ENCODE assay signal across 7 cellular contexts in genomic region chr2:131684631-131685315, GRCh38.
DNase-seq lines count a peak whose midpoint lies in the region; ATAC-seq, FAIRE-seq and TF ChIP-seq lines count a peak whose summit lies in the region.
"Not testable (repeated sequence)": the region's sequence is repeated elsewhere in the genome, so short reads cannot be mapped to it uniquely, and the experiment has no call there.

No MANE protein-coding gene starts in this region.

- H3K9me2 ChIP-seq in SU-DHL-6 (replicated peaks; ENCODE audit: insufficient read depth, low read length) = not testable (repeated sequence)

- not testable (repeated sequence) for H3K27ac ChIP-seq in DND-41 (ENCODE audit: low read length); KMS-11; SU-DHL-6 (ENCODE audit: low read depth, low read length); keratinocyte (ENCODE audit: control insufficient read depth, insufficient read depth, low read length)

- peaks cover 15% of the 10 kb centered on the region for H3K4me1 ChIP-seq in DND-41 (ENCODE audit: insufficient read depth, low read length)
- peaks cover 25% of the 10 kb centered on the region for H3K4me1 ChIP-seq in KMS-11 (ENCODE audit: low read depth, poor library complexity, severe bottlenecking)
- peaks cover 34% of the 10 kb centered on the region for H3K4me1 ChIP-seq in adipocyte (ENCODE audit: control insufficient read depth, insufficient read depth, low read length)
- peaks cover 23% of the 10 kb centered on the region for H3K4me1 ChIP-seq in keratinocyte (ENCODE audit: control insufficient read depth, extremely low read depth, insufficient read depth, low read length)

- not testable (repeated sequence) for H4K20me1 ChIP-seq in DND-41 (ENCODE audit: insufficient read depth, low read length); KMS-11 (ENCODE audit: insufficient read depth); SU-DHL-6 (ENCODE audit: low read depth, low read length); keratinocyte (ENCODE audit: control insufficient read depth, extremely low read depth, insufficient read depth, low read length)

- peaks cover 35% of the 10 kb centered on the region for H3K36me3 Mint-ChIP-seq in osteocyte (ENCODE audit: unreplicated experiment)

- H3K9me1 ChIP-seq in keratinocyte (ENCODE audit: control insufficient read depth, extremely low read depth, insufficient read depth, low read length) = not testable (repeated sequence)

- peak; percentile 58; the same call in 2 of the 3 replicates for ATAC-seq in DND-41 (ENCODE audit: insufficient read depth, low read depth)

- peak overlapping the region; percentile 95 for H3K27ac Mint-ChIP-seq in osteocyte (ENCODE audit: unreplicated experiment)

- H3K79me2 ChIP-seq in DND-41 (ENCODE audit: insufficient read depth, low read length) = not testable (repeated sequence)
- H3K79me2 ChIP-seq in KMS-11 (ENCODE audit: insufficient read depth, low read depth) = peaks cover 22% of the 10 kb centered on the region; the same call in 1 of the 2 replicates
- H3K79me2 ChIP-seq in SU-DHL-6 (ENCODE audit: insufficient read depth, low read length) = peaks cover 21% of the 10 kb centered on the region
- H3K79me2 ChIP-seq in keratinocyte (ENCODE audit: control insufficient read depth, insufficient read depth, low read length) = peaks cover 14% of the 10 kb centered on the region

- H3K9me3 ChIP-seq in DND-41 (ENCODE audit: insufficient read depth, low read length, severe bottlenecking); SU-DHL-6 (ENCODE audit: insufficient read depth, low read length); adipocyte (ENCODE audit: control insufficient read depth, low read length); keratinocyte (ENCODE audit: control insufficient read depth, low read depth, low read length): not testable (repeated sequence)

- not testable (repeated sequence) for TF ChIP-seq CTCF in DND-41 (IDR thresholded peaks at IDR 0.05; ENCODE audit: borderline replicate concordance, extremely low read depth, low read length, poor library complexity, severe bottlenecking); KMS-11 (conservative IDR thresholded peaks at IDR 0.05; ENCODE audit: low read depth, low read length); SU-DHL-6 (IDR thresholded peaks at IDR 0.05; ENCODE audit: insufficient read depth, low read length, poor library complexity, severe bottlenecking); keratinocyte (optimal IDR thresholded peaks at IDR 0.05 in 1 of 3, IDR thresholded peaks at IDR 0.05 in 1 of 3, conservative IDR thresholded peaks at IDR 0.05 in 1 of 3; ENCODE audit: extremely low read depth in 1 of 3, insufficient read depth in 2 of 3, low read length in 3 of 3); osteocyte (IDR thresholded peaks at IDR 0.05)

- H3K27me3 Mint-ChIP-seq in osteocyte (ENCODE audit: unreplicated experiment) = not testable (repeated sequence)

- not testable (repeated sequence) for DNase-seq in DND-41; keratinocyte (ENCODE audit: low read depth, low spot score); osteocyte (ENCODE audit: extremely low spot score, unreplicated experiment)
- DNase-seq in adipocyte (ENCODE audit: low read depth) = peak; percentile 79
- DNase-seq in dermis microvascular lymphatic vessel endothelial cell (ENCODE audit: low read depth in 2 of 2) = peak; percentile 47 to 82

- H2AFZ ChIP-seq in DND-41 (ENCODE audit: low read depth, low read length); KMS-11 (ENCODE audit: low read depth); SU-DHL-6 (ENCODE audit: low read depth, low read length, severe bottlenecking); keratinocyte (ENCODE audit: control insufficient read depth, low read length): not testable (repeated sequence)

- H3K36me3 ChIP-seq in DND-41 (ENCODE audit: insufficient read depth, low read length); KMS-11 (ENCODE audit: insufficient read depth); adipocyte (ENCODE audit: control insufficient read depth, insufficient read depth, low read length, severe bottlenecking); keratinocyte (ENCODE audit: control insufficient read depth in 2 of 2, extremely low read depth in 1 of 2, insufficient read depth in 2 of 2, low read length in 2 of 2): not testable (repeated sequence)
- peaks cover 13% of the 10 kb centered on the region for H3K36me3 ChIP-seq in SU-DHL-6 (ENCODE audit: low read length)

- dilution Hi-C loops in keratinocyte (cut with MboI; ENCODE audit: extremely low pct_ligation_motif_present, low sequenced_read_pairs) = not testable (repeated sequence)

- H3K9ac ChIP-seq in DND-41 (ENCODE audit: low read depth, low read length); KMS-11; SU-DHL-6 (ENCODE audit: low read length); keratinocyte (ENCODE audit: control insufficient read depth, extremely low read depth, insufficient read depth, low read length): not testable (repeated sequence)
- peak overlapping the region; percentile 95 for H3K9ac ChIP-seq in adipocyte (ENCODE audit: low read length)

- H3K27me3 ChIP-seq in DND-41 (ENCODE audit: insufficient read depth, low read length, poor library complexity); KMS-11 (ENCODE audit: insufficient read depth, low read depth); SU-DHL-6 (ENCODE audit: low read length); adipocyte (replicated peaks; ENCODE audit: control insufficient read depth, insufficient read depth, low read length); keratinocyte (ENCODE audit: control insufficient read depth, extremely low read depth, insufficient read depth, low read length): not testable (repeated sequence)

- not testable (repeated sequence) for H3F3A ChIP-seq in SU-DHL-6 (ENCODE audit: insufficient read depth)

- H3K4me3 Mint-ChIP-seq in osteocyte (ENCODE audit: unreplicated experiment) = peak overlapping the region; percentile 95

- H3K4me1 Mint-ChIP-seq in osteocyte (ENCODE audit: unreplicated experiment) = peaks cover 63% of the 10 kb centered on the region

- FAIRE-seq in keratinocyte (lab: Jason Lieb, UNC) = not testable (repeated sequence)

- H3K9me3 Mint-ChIP-seq in osteocyte (ENCODE audit: unreplicated experiment) = not testable (repeated sequence)

- H3K4me3 ChIP-seq in DND-41 (ENCODE audit: low read depth in 1 of 2, low read length in 2 of 2); KMS-11 (IDR thresholded peaks at IDR 0.05; ENCODE audit: insufficient read depth, low read depth, low read length); SU-DHL-6 (ENCODE audit: insufficient read depth, low read length, poor library complexity, severe bottlenecking): not testable (repeated sequence)
- H3K4me3 ChIP-seq in adipocyte (ENCODE audit: low read length) (peak overlapping the region; percentile 93), keratinocyte (ENCODE audit: control insufficient read depth in 2 of 3, extremely low read depth in 1 of 3, insufficient read depth in 2 of 3, low read depth in 1 of 3, low read length in 3 of 3) (peak overlapping the region in 1 of 3 experiments; percentile 81)

- H3K4me2 ChIP-seq in DND-41 (ENCODE audit: insufficient read depth, low read length) = not testable (repeated sequence)
- H3K4me2 ChIP-seq in KMS-11 = peak overlapping the region; percentile 86; the same call in 1 of the 2 replicates
- H3K4me2 ChIP-seq in SU-DHL-6 (ENCODE audit: low read depth, low read length, poor library complexity, severe bottlenecking) = peak overlapping the region; percentile 87
- H3K4me2 ChIP-seq in keratinocyte (ENCODE audit: control insufficient read depth, extremely low read depth, insufficient read depth, low read depth, low read length) = peak overlapping the region; percentile 56
